1 cellular context compared by ENCODE assay signal in the genomic region with DNA sequence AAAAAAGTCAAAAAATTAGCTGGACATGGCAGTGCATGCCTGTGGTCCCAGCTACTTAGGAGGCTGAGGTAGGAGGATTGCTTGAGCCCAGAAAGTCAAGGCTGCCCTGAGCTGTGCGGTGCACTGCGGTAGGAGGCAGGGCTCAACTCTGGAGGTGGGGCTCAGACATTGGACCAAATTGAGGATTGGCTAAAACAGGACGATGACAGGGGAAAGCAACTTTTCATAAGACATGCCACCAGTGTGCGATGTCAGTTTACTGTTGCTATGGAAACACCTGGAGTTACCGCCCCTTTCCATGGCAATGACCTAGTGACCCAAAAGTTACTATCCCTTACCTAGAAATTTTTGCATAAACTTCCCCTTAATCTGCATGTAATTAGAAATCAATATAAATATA.
TF ChIP-seq lines count a peak whose summit lies in the region.

No MANE protein-coding gene starts in this region.

TF ChIP-seq in K562, 482 proteins besides CTCF, POLR2A, EP300 and RAD21 (continued from another document):
- TF ChIP-seq, protein P1, sequence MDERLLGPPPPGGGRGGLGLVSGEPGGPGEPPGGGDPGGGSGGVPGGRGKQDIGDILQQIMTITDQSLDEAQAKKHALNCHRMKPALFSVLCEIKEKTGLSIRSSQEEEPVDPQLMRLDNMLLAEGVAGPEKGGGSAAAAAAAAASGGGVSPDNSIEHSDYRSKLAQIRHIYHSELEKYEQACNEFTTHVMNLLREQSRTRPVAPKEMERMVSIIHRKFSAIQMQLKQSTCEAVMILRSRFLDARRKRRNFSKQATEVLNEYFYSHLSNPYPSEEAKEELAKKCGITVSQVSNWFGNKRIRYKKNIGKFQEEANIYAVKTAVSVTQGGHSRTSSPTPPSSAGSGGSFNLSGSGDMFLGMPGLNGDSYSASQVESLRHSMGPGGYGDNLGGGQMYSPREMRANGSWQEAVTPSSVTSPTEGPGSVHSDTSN (CRISPR knock-in tag; IDR thresholded peaks at IDR 0.05; ENCODE audit: low read depth) = no peak
- TF ChIP-seq, protein P1 (tag; conservative IDR thresholded peaks at IDR 0.05; ENCODE audit: low read depth) = peak; percentile 61
- TF ChIP-seq PML (IDR thresholded peaks at IDR 0.05; ENCODE audit: low read length) = no peak
- peak; percentile 4 for TF ChIP-seq MEIS2 (IDR thresholded peaks at IDR 0.05; ENCODE audit: partially characterized antibody)
- TF ChIP-seq PHB (CRISPR knock-in tag; IDR thresholded peaks at IDR 0.05) = no peak
- TF ChIP-seq HMBOX1 (IDR thresholded peaks at IDR 0.05) = no peak
- peak; percentile 86 for TF ChIP-seq PKNOX1 (IDR thresholded peaks at IDR 0.05)
- TF ChIP-seq RFX1 (IDR thresholded peaks at IDR 0.05) = peak; percentile 92
- no peak for TF ChIP-seq HDAC8 (tag; IDR thresholded peaks at IDR 0.05)
- TF ChIP-seq, protein P2, sequence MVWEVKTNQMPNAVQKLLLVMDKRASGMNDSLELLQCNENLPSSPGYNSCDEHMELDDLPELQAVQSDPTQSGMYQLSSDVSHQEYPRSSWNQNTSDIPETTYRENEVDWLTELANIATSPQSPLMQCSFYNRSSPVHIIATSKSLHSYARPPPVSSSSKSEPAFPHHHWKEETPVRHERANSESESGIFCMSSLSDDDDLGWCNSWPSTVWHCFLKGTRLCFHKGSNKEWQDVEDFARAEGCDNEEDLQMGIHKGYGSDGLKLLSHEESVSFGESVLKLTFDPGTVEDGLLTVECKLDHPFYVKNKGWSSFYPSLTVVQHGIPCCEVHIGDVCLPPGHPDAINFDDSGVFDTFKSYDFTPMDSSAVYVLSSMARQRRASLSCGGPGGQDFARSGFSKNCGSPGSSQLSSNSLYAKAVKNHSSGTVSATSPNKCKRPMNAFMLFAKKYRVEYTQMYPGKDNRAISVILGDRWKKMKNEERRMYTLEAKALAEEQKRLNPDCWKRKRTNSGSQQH (CRISPR knock-in tag; IDR thresholded peaks at IDR 0.05) = no peak
- no peak for TF ChIP-seq L3MBTL2 (IDR thresholded peaks at IDR 0.05)
- peak in 1 of 2 experiments; percentile 39; a peak in 1 of 4 replicates for TF ChIP-seq CSDE1 (IDR thresholded peaks at IDR 0.05)
